Comparison of ENCODE assay signal across 8 cellular contexts in genomic region chr14:103522028-103522581, GRCh38. TPM values are rescaled to one million over a fixed set of nuclear protein-coding genes. Genes with fewer than 3 reads are reported as not detected.
DNase-seq lines count a peak whose midpoint lies in the region; ATAC-seq, FAIRE-seq and TF ChIP-seq lines count a peak whose summit lies in the region.

No MANE protein-coding gene starts in this region.

- TF ChIP-seq CTCF in GM12864 (IDR thresholded peaks at IDR 0.05; ENCODE audit: low read depth, low read length, missing control alignments) (no peak), OCI-LY7 (conservative IDR thresholded peaks at IDR 0.05; ENCODE audit: low read length) (no peak), endothelial cell of umbilical vein (IDR thresholded peaks at IDR 0.05; ENCODE audit: extremely low read depth in 1 of 2, insufficient read depth in 1 of 2, low read depth in 1 of 2, low read length in 2 of 2) (no peak), natural killer cell (IDR thresholded peaks at IDR 0.05) (no peak)

- no peaks in the 10 kb centered on the region; the same call in 1 of the 2 replicates for H4K20me1 ChIP-seq in OCI-LY7 (ENCODE audit: insufficient read depth, low read length)
- H4K20me1 ChIP-seq in endothelial cell of umbilical vein (replicated peaks; ENCODE audit: control insufficient read depth, extremely low read depth, insufficient read depth, low read length) = no peaks in the 10 kb centered on the region

- DNase-seq in GM12864 (ENCODE audit: low read depth) = no peak
- no peak for DNase-seq in OCI-LY7 (ENCODE audit: low spot score)
- DNase-seq in endothelial cell of umbilical vein (ENCODE audit: low read depth, low spot score) = no peak
- DNase-seq in natural killer cell = no peak
- no peak for DNase-seq in HCEC 1CT
- no peak for DNase-seq in HEK293T (ENCODE audit: extremely low spot score)
- DNase-seq in effector CD8-positive, alpha-beta T cell (lab: John Stamatoyannopoulos, UW) = no peak

- POLR2A ChIA-PET in OCI-LY7 (lab: Charles Lee) (no interaction called here), endothelial cell of umbilical vein (lab: Charles Lee) (no interaction called here), HEK293T (lab: Yijun Ruan, JAX) (interaction anchor here (1.1 to 6.5 kb wide), 9 partner anchors 9 to 36 kb away, joined by 4 to 83 read pairs (median 14); partner anchors contain the start of gene TRMT61A)

- H3K4me2 ChIP-seq in OCI-LY7 (ENCODE audit: low read length) (peak overlapping the region; percentile 62; the same call in 1 of the 2 replicates), endothelial cell of umbilical vein (ENCODE audit: insufficient read depth, low read length) (no peak overlapping the region)

- TF ChIP-seq POLR2A in endothelial cell of umbilical vein (IDR thresholded peaks at IDR 0.05; ENCODE audit: low read depth, low read length) = no peak

- H3K36me3 ChIP-seq in OCI-LY7 (ENCODE audit: insufficient read depth, low read length) (no peaks in the 10 kb centered on the region), endothelial cell of umbilical vein (ENCODE audit: control insufficient read depth in 2 of 2, extremely low read depth in 1 of 2, insufficient read depth in 2 of 2, low read length in 2 of 2) (no peaks in the 10 kb centered on the region)

- no peaks in the 10 kb centered on the region for H3K9me3 Mint-ChIP-seq in natural killer cell

- H3K4me3 ChIP-seq in GM12864 (ENCODE audit: low read depth, low read length) (peak overlapping the region; percentile 52), OCI-LY7 (ENCODE audit: low read depth, low read length, poor library complexity, severe bottlenecking) (peak overlapping the region; percentile 52), endothelial cell of umbilical vein (replicated peaks in 1 of 3; ENCODE audit: insufficient read depth in 1 of 3, low read depth in 1 of 3, low read length in 3 of 3) (peak overlapping the region in 1 of 3 experiments; percentile 35)

- no peak overlapping the region for H3K9ac ChIP-seq in endothelial cell of umbilical vein (replicated peaks; ENCODE audit: extremely low read depth, insufficient read depth, low read length)

- ATAC-seq in natural killer cell (no peak), GM18511 (IDR thresholded peaks at IDR 0.05; ENCODE audit: unreplicated experiment) (no peak)

- H3K9me2 ChIP-seq in OCI-LY7 (ENCODE audit: insufficient read depth, low read length) = no peaks in the 10 kb centered on the region

- H3K9me3 ChIP-seq in OCI-LY7 (ENCODE audit: low read length) (no peaks in the 10 kb centered on the region), endothelial cell of umbilical vein (replicated peaks; ENCODE audit: control insufficient read depth, insufficient read depth, low read length) (no peaks in the 10 kb centered on the region)

- H3K4me1 ChIP-seq in OCI-LY7 (ENCODE audit: insufficient read depth, low read length, poor library complexity, severe bottlenecking) = peaks cover 18% of the 10 kb centered on the region
- peaks cover 14% of the 10 kb centered on the region for H3K4me1 ChIP-seq in endothelial cell of umbilical vein (ENCODE audit: control insufficient read depth, extremely low read depth, insufficient read depth, low read length)

- peaks cover 4 to 16% of the 10 kb centered on the region in 2 donors for H3K4me1 Mint-ChIP-seq in natural killer cell

- H3K27me3 Mint-ChIP-seq in natural killer cell (ENCODE audit: low read depth in 2 of 2) = peaks cover 0 to 6% of the 10 kb centered on the region in 2 donors

- H3K79me2 ChIP-seq in OCI-LY7 (ENCODE audit: insufficient read depth, low read depth, low read length) (no peaks in the 10 kb centered on the region), endothelial cell of umbilical vein (ENCODE audit: control insufficient read depth, insufficient read depth, low read length) (no peaks in the 10 kb centered on the region)

- no TSS peak for BruUV-seq in OCI-LY7 (replicated peaks; lab: Mats Ljungman, UMichigan)
- BruUV-seq in endothelial cell of umbilical vein (replicated peaks; lab: Mats Ljungman, UMichigan) = no TSS peak

- peak overlapping the region; percentile 47 for H3K4me3 Mint-ChIP-seq in natural killer cell

- H2AFZ ChIP-seq in OCI-LY7 (ENCODE audit: low read length) (no peak overlapping the region), endothelial cell of umbilical vein (ENCODE audit: low read depth, low read length) (no peak overlapping the region)

- H3K27me3 ChIP-seq in endothelial cell of umbilical vein (ENCODE audit: control insufficient read depth in 2 of 2, insufficient read depth in 2 of 2, low read length in 2 of 2) = peaks cover 19 to 34% of the 10 kb centered on the region in 2 experiments

- CTCF ChIA-PET in OCI-LY7 (lab: Charles Lee; ENCODE audit: unreplicated experiment) (no interaction called here), endothelial cell of umbilical vein (lab: Charles Lee) (interaction anchor here (1.2 to 8.0 kb wide), 3 partner anchors 9 to 25 kb away, joined by 3 to 209 read pairs (median 4); no protein-coding TSS in a partner anchor), HEK293T (lab: Yijun Ruan, JAX) (no interaction called here)

- dilution Hi-C loops in endothelial cell of umbilical vein (cut with MboI; ENCODE audit: extremely low pct_ligation_motif_present, low sequenced_read_pairs) = no loop called here

- no peak overlapping the region for H3K27ac Mint-ChIP-seq in natural killer cell

- no peak overlapping the region for H3K27ac ChIP-seq in OCI-LY7 (ENCODE audit: low read depth, low read length, poor library complexity, severe bottlenecking)
- H3K27ac ChIP-seq in endothelial cell of umbilical vein (ENCODE audit: insufficient read depth, low read depth, low read length) = no peak overlapping the region

- intact Hi-C loops in OCI-LY7 (cut with micrococcal nuclease; ENCODE audit: unreplicated experiment) (no loop called here), endothelial cell of umbilical vein (cut with micrococcal nuclease) (no loop called here), natural killer cell (cut with micrococcal nuclease) (no loop called here)

- H3K36me3 Mint-ChIP-seq in natural killer cell = no peaks in the 10 kb centered on the region

- H3K9me1 ChIP-seq in endothelial cell of umbilical vein (replicated peaks; ENCODE audit: control insufficient read depth, extremely low read depth, insufficient read depth, low read length) = no peaks in the 10 kb centered on the region

- FAIRE-seq in endothelial cell of umbilical vein (lab: Jason Lieb, UNC) = no peak

TF ChIP-seq in endothelial cell of umbilical vein, 7 proteins besides CTCF, POLR2A, EP300 and RAD21 (continues in another document):
- peak; percentile 93 for TF ChIP-seq EZH2 (IDR thresholded peaks at IDR 0.05; ENCODE audit: borderline replicate concordance, low read depth, low read length, severe bottlenecking)

TF ChIP-seq in HEK293T, 16 proteins besides CTCF, POLR2A, EP300 and RAD21 (continues in another document):
- TF ChIP-seq FOXK2 (IDR thresholded peaks at IDR 0.05) = no peak

RNA-seq across cellular contexts. Expression of gene CKB, which starts 0.5 kb away (rescaled TPM):
- 0.57 and 0.82 TPM in 2 replicates for total RNA-seq in OCI-LY7 (2014; rRNA removed; shearing (Covaris generic))
- total RNA-seq in OCI-LY7 (2022) = 3.0 and 3.2 TPM in 2 replicates
- 2.4 and 4.0 TPM in 2 replicates for total RNA-seq in endothelial cell of umbilical vein
- polyA plus RNA-seq in endothelial cell of umbilical vein = 6.9 and 10.0 TPM in 2 replicates
- polyA plus RNA-seq in endothelial cell of umbilical vein (2011; cell fraction: cytosol; rRNA removed) = 2.9 and 5.9 TPM in 2 replicates
- 4.0 and 4.7 TPM in 2 replicates for polyA plus RNA-seq in endothelial cell of umbilical vein (2011; cell fraction: nucleus; rRNA removed)
- polyA plus RNA-seq in endothelial cell of umbilical vein (2012) = 0.64 and 2.2 TPM in 2 replicates
- 3.2 and 8.8 TPM in 2 replicates for polyA minus RNA-seq in endothelial cell of umbilical vein
- polyA minus RNA-seq in endothelial cell of umbilical vein (2011; cell fraction: cytosol; rRNA and poly(A)+ RNA removed) = 326 TPM
- 1.7 TPM in 1 of 2 replicates, not detected in the other for polyA minus RNA-seq in endothelial cell of umbilical vein (2011; cell fraction: nucleus; rRNA and poly(A)+ RNA removed)
- 10 to 100 TPM in 1 of 3 donors, 1 to 10 TPM in 2; 4.0 to 37.4 (median 9.0) TPM for total RNA-seq in natural killer cell

RNA-seq across cellular contexts. Expression of gene TRMT61A, which starts 6.9 kb away (rescaled TPM):
- total RNA-seq in OCI-LY7 (2014; rRNA removed; shearing (Covaris generic)) = 16.7 and 17.1 TPM in 2 replicates
- 11.2 and 13.1 TPM in 2 replicates for total RNA-seq in OCI-LY7 (2022)
- total RNA-seq in endothelial cell of umbilical vein = 6.8 and 7.5 TPM in 2 replicates
- 10.6 and 12.8 TPM in 2 replicates for polyA plus RNA-seq in endothelial cell of umbilical vein
- polyA plus RNA-seq in endothelial cell of umbilical vein (2011; cell fraction: cytosol; rRNA removed) = 7.0 and 8.8 TPM in 2 replicates
- 7.8 and 8.0 TPM in 2 replicates for polyA plus RNA-seq in endothelial cell of umbilical vein (2011; cell fraction: nucleus; rRNA removed)
- 4.5 and 5.2 TPM in 2 replicates for polyA plus RNA-seq in endothelial cell of umbilical vein (2012)
- 3.7 and 4.7 TPM in 2 replicates for polyA minus RNA-seq in endothelial cell of umbilical vein
- polyA minus RNA-seq in endothelial cell of umbilical vein (2011; cell fraction: cytosol; rRNA and poly(A)+ RNA removed) = 9.5 TPM
- polyA minus RNA-seq in endothelial cell of umbilical vein (2011; cell fraction: nucleus; rRNA and poly(A)+ RNA removed) = 4.4 and 8.8 TPM in 2 replicates
- 1 to 10 TPM; 8.1 to 9.4 (median 9.1) TPM for total RNA-seq in natural killer cell

RNA-seq across cellular contexts. Expression of gene BAG5, which starts 40.4 kb away (rescaled TPM):
- 26.1 and 29.2 TPM in 2 replicates for total RNA-seq in OCI-LY7 (2014; rRNA removed; shearing (Covaris generic))
- total RNA-seq in OCI-LY7 (2022) (36.3 and 38.7 TPM in 2 replicates), endothelial cell of umbilical vein (28.4 and 32.5 TPM in 2 replicates), natural killer cell (10 to 100 TPM; 36.1 to 48.0 (median 47.0) TPM)
- polyA plus RNA-seq in endothelial cell of umbilical vein = 5.0 and 6.3 TPM in 2 replicates
- 7.7 and 8.4 TPM in 2 replicates for polyA plus RNA-seq in endothelial cell of umbilical vein (2011; cell fraction: cytosol; rRNA removed)
- 5.6 and 7.3 TPM in 2 replicates for polyA plus RNA-seq in endothelial cell of umbilical vein (2011; cell fraction: nucleus; rRNA removed)
- 16.4 and 20.2 TPM in 2 replicates for polyA plus RNA-seq in endothelial cell of umbilical vein (2012)
- polyA minus RNA-seq in endothelial cell of umbilical vein = 11.0 and 11.5 TPM in 2 replicates
- polyA minus RNA-seq in endothelial cell of umbilical vein (2011; cell fraction: cytosol; rRNA and poly(A)+ RNA removed) = 15.8 TPM
- polyA minus RNA-seq in endothelial cell of umbilical vein (2011; cell fraction: nucleus; rRNA and poly(A)+ RNA removed) = 7.9 and 9.9 TPM in 2 replicates

RNA-seq across cellular contexts. Expression of gene COA8, which starts 40.7 kb away (rescaled TPM):
- 18.2 and 18.7 TPM in 2 replicates for total RNA-seq in OCI-LY7 (2014; rRNA removed; shearing (Covaris generic))
- total RNA-seq in OCI-LY7 (2022) (33.0 and 38.9 TPM in 2 replicates), endothelial cell of umbilical vein (46.4 and 52.6 TPM in 2 replicates), natural killer cell (10 to 100 TPM; 22.2 to 32.0 (median 24.9) TPM)
- polyA plus RNA-seq in endothelial cell of umbilical vein = 9.6 and 19.1 TPM in 2 replicates
- polyA plus RNA-seq in endothelial cell of umbilical vein (2011; cell fraction: cytosol; rRNA removed) = 23.1 and 23.2 TPM in 2 replicates
- 9.7 and 10.5 TPM in 2 replicates for polyA plus RNA-seq in endothelial cell of umbilical vein (2011; cell fraction: nucleus; rRNA removed)
- 40.7 and 47.2 TPM in 2 replicates for polyA plus RNA-seq in endothelial cell of umbilical vein (2012)
- polyA minus RNA-seq in endothelial cell of umbilical vein = 6.7 and 10.8 TPM in 2 replicates
- polyA minus RNA-seq in endothelial cell of umbilical vein (2011; cell fraction: cytosol; rRNA and poly(A)+ RNA removed) = 11.9 TPM
- 26.0 and 27.2 TPM in 2 replicates for polyA minus RNA-seq in endothelial cell of umbilical vein (2011; cell fraction: nucleus; rRNA and poly(A)+ RNA removed)
